11 cellular contexts compared by ENCODE assay signal in the genomic region with DNA sequence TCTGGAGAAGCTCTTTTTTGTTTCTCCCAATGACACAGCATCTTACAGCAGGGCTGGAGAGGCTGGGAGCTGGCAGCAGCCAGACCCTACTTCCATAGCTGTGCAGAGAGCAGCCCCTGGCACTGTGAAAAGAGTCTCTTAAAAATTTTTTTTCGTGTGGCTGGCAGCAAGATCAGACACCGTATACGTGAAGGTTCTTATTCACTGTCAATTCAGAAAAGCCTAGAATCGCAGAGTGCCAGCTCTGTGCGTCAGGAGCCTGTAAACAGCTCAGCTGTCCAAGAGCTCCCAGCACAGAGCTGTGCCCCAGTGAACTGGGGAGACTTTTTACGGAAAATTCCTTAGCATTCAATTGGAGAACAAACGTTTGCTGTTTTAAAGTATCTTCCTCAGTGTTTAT. TPM values are rescaled to one million over a fixed set of nuclear protein-coding genes. Genes with fewer than 3 reads are reported as not detected.
DNase-seq lines count a peak whose midpoint lies in the region; ATAC-seq and TF ChIP-seq lines count a peak whose summit lies in the region.
"Had no signal": no experiment of that assay in that cellular context is flagged by ENCODE, and none has a peak within 500 bp of the region (broad histone marks: within the 10 kb centered on the region; RNA-seq: fewer than 3 reads in every experiment).

No MANE protein-coding gene starts in this region.

- no peak overlapping the region for H2AFZ ChIP-seq in ACC112 (ENCODE audit: low read length, unreplicated experiment)

- DNase-seq in RWPE1 (ENCODE audit: low spot score) (no peak), fibroblast of villous mesenchyme (ENCODE audit: low read depth) (peak; percentile 66), nucleus accumbens (lab: John Stamatoyannopoulos, UW) (peak in 31 of 56 donors; percentile 10 to 74 (median 37)), cortex of kidney (lab: John Stamatoyannopoulos, UW) (no peak)
- no peak for DNase-seq in activated effector memory CD4-positive, alpha-beta T cell treated with Interleukin-2 at 50 U/mL for 16 hours
- DNase-seq: activated gamma-delta T cell; stimulated activated CD8-positive, alpha-beta memory T cell treated with anti-CD3 and anti-CD28 coated beads, Interleukin-4, amount 100 ng/mL, for 48 hours had no signal

- no peaks in the 10 kb centered on the region for H3K27me3 ChIP-seq in ACC112 (ENCODE audit: insufficient read depth, low read length)

- H3K79me2 ChIP-seq in ACC112 (ENCODE audit: control insufficient read depth, insufficient read depth, low read length, unreplicated experiment): peaks cover 96% of the 10 kb centered on the region

- H3K4me3 ChIP-seq in ACC112 (ENCODE audit: low read depth, low read length) (peak overlapping the region; percentile 46), fibroblast of villous mesenchyme (ENCODE audit: low read depth, low read length) (no peak overlapping the region)
- H3K4me3 ChIP-seq: GM12878 had no signal

- TF ChIP-seq CTCF in RWPE1 (conservative IDR thresholded peaks at IDR 0.05; ENCODE audit: low read depth) (no peak), fibroblast of villous mesenchyme (IDR thresholded peaks at IDR 0.05; ENCODE audit: insufficient read depth, low read depth, low read length) (no peak)

- POLR2A ChIA-PET in RWPE1 (lab: Yijun Ruan, JAX; ENCODE audit: low non-redundant PET): interaction anchor here (0.6 to 1.4 kb wide), 3 partner anchors 23 to 67 kb away, joined by 3 to 5 read pairs (median 4); no protein-coding TSS in a partner anchor

- CTCF ChIA-PET in RWPE1 (lab: Yijun Ruan, JAX): interaction anchor here (1.0 kb wide), 1 partner anchor 21 kb away, joined by 3 read pairs; no protein-coding TSS in a partner anchor

- H3K36me3 ChIP-seq in ACC112 (ENCODE audit: insufficient read depth, low read length): peaks cover 9% of the 10 kb centered on the region; the same call in 1 of the 2 replicates

- peak overlapping the region; percentile 95 for H3K27ac ChIP-seq in ACC112 (ENCODE audit: low read depth, low read length)
- peak overlapping the region; percentile 98 for H3K27ac ChIP-seq in RWPE1

- peaks cover 61% of the 10 kb centered on the region for H3K4me1 ChIP-seq in ACC112 (ENCODE audit: control insufficient read depth, insufficient read depth, low read length, unreplicated experiment)

- ATAC-seq in GM19351 (IDR thresholded peaks at IDR 0.05; ENCODE audit: unreplicated experiment): no peak
- no peak for ATAC-seq in activated CD4-positive, CD25-positive, alpha-beta regulatory T cell treated with anti-CD3 and anti-CD28 coated beads, Interleukin-2, amount 50 U/mL, for 24 hours

RNA-seq across cellular contexts. Expression of a gene that starts 6.5 kb away (rescaled TPM):
- 16.4 and 18.6 TPM in 2 replicates for total RNA-seq in fibroblast of villous mesenchyme

Comparison
In these comparisons a context has a peak if more than half of its experiments do, and no peak if none do; other contexts are left out.
1. DNase-seq: peak in fibroblast of villous mesenchyme (single experiment) and nucleus accumbens (31 of 56); none in RWPE1 (single experiment), activated effector memory CD4-positive, alpha-beta T cell treated with Interleukin-2 at 50 U/mL for 16 hours (single experiment) and cortex of kidney (single experiment).